9 cellular contexts compared by ENCODE assay signal in genomic region chr17:59435238-59435637, GRCh38.
A peak's percentile ranks its signal among the peaks of the same experiment; 100 is the strongest.
DNase-seq lines count a peak whose midpoint lies in the region; ATAC-seq and TF ChIP-seq lines count a peak whose summit lies in the region.
"Had no signal": no experiment of that assay in that cellular context is flagged by ENCODE, and none has a peak within 500 bp of the region (broad histone marks: within the 10 kb centered on the region; RNA-seq: fewer than 3 reads in every experiment).

No MANE protein-coding gene starts in this region.

- H3K4me3 ChIP-seq in gastroesophageal sphincter (no peak overlapping the region), thoracic aorta (no peak overlapping the region)
- no peak overlapping the region for H3K4me3 ChIP-seq in CD8-positive, alpha-beta T cell (ENCODE audit: low read depth, low read length)

- peaks cover 3% of the 10 kb centered on the region for H3K9me3 Mint-ChIP-seq in activated naive CD8-positive, alpha-beta T cell treated with anti-CD3 and anti-CD28 coated beads, Interleukin-2, amount 50 U/mL, for 24 hours
- peaks cover 6% of the 10 kb centered on the region for H3K9me3 Mint-ChIP-seq in activated naive CD8-positive, alpha-beta T cell treated with anti-CD3 and anti-CD28 coated beads for 36 hours
- no peaks in the 10 kb centered on the region for H3K9me3 Mint-ChIP-seq in activated CD8-positive, alpha-beta T cell treated with anti-CD3 and anti-CD28 coated beads, Interleukin-2, amount 10 ng/mL, durations not matched to agents 7 days and 5 days (ENCODE audit: insufficient read depth)
- peaks cover 8% of the 10 kb centered on the region for H3K9me3 Mint-ChIP-seq in CD8-positive, alpha-beta T cell

- peaks cover 60% of the 10 kb centered on the region for H3K4me1 Mint-ChIP-seq in activated naive CD8-positive, alpha-beta T cell treated with anti-CD3 and anti-CD28 coated beads, Interleukin-2, amount 50 U/mL, for 24 hours
- peaks cover 36% of the 10 kb centered on the region for H3K4me1 Mint-ChIP-seq in activated naive CD8-positive, alpha-beta T cell treated with anti-CD3 and anti-CD28 coated beads for 36 hours
- peaks cover 43% of the 10 kb centered on the region for H3K4me1 Mint-ChIP-seq in activated CD8-positive, alpha-beta T cell treated with anti-CD3 and anti-CD28 coated beads, Interleukin-2, amount 10 ng/mL, durations not matched to agents 7 days and 5 days (ENCODE audit: low read depth)
- H3K4me1 Mint-ChIP-seq in CD8-positive, alpha-beta T cell (ENCODE audit: low read depth): peaks cover 9% of the 10 kb centered on the region

- no peak overlapping the region for H3K27ac ChIP-seq in gastroesophageal sphincter
- H3K27ac ChIP-seq in thoracic aorta: peak overlapping the region; percentile 47 to 57
- no peak overlapping the region for H3K27ac ChIP-seq in CD8-positive, alpha-beta T cell (ENCODE audit: low read depth, low read length)

- CTCF ChIA-PET in activated CD8-positive, alpha-beta T cell treated with anti-CD3 and anti-CD28 coated beads, Interleukin-2, amount 10 ng/mL, durations not matched to agents 7 days and 5 days (lab: Charles Lee): interaction anchor here (1.0 to 16.2 kb wide), 3 partner anchors 12 to 117 kb away, joined by 3 to 318 read pairs (median 192); no protein-coding TSS in a partner anchor
- CTCF ChIA-PET in CD8-positive, alpha-beta T cell (lab: Charles Lee): interaction anchor here (1.1 to 1.4 kb wide), 3 partner anchors 7 to 107 kb away, joined by 3 to 7 read pairs (median 4); no protein-coding TSS in a partner anchor

- H3K36me3 ChIP-seq in gastroesophageal sphincter (no peaks in the 10 kb centered on the region), thoracic aorta (no peaks in the 10 kb centered on the region)
- H3K36me3 ChIP-seq in CD8-positive, alpha-beta T cell (ENCODE audit: insufficient read depth, low read length): no peaks in the 10 kb centered on the region

- H3K27me3 ChIP-seq in gastroesophageal sphincter (no peaks in the 10 kb centered on the region), thoracic aorta (replicated peaks; ENCODE audit: insufficient read depth) (no peaks in the 10 kb centered on the region)
- no peaks in the 10 kb centered on the region for H3K27me3 ChIP-seq in CD8-positive, alpha-beta T cell (ENCODE audit: insufficient read depth, low read length)

- H3K4me1 ChIP-seq in gastroesophageal sphincter: peaks cover 4 to 42% (median 7%) of the 10 kb centered on the region in 3 donors
- H3K4me1 ChIP-seq in thoracic aorta (ENCODE audit: control insufficient read depth in 1 of 2, low read depth in 2 of 2): peaks cover 17 to 46% of the 10 kb centered on the region in 2 donors
- peaks cover 9% of the 10 kb centered on the region for H3K4me1 ChIP-seq in CD8-positive, alpha-beta T cell (ENCODE audit: insufficient read depth, low read length)

- ATAC-seq in activated naive CD8-positive, alpha-beta T cell treated with anti-CD3 and anti-CD28 coated beads, Interleukin-2, amount 50 U/mL, for 24 hours: peak; percentile 88
- no peak for ATAC-seq in activated CD8-positive, alpha-beta T cell treated with anti-CD3 and anti-CD28 coated beads, Interleukin-2, amount 10 ng/mL, durations not matched to agents 7 days and 5 days
- ATAC-seq in gastroesophageal sphincter (peak; percentile 53), thoracic aorta (ENCODE audit: insufficient number of reproducible peaks, low FRiP score, low read depth) (peak; percentile 34), GM21447 (IDR thresholded peaks at IDR 0.05; ENCODE audit: unreplicated experiment) (no peak)
- no peak for ATAC-seq in CD8-positive, alpha-beta T cell

- no peak overlapping the region for H3K4me3 Mint-ChIP-seq in activated naive CD8-positive, alpha-beta T cell treated with anti-CD3 and anti-CD28 coated beads, Interleukin-2, amount 50 U/mL, for 24 hours
- H3K4me3 Mint-ChIP-seq in activated naive CD8-positive, alpha-beta T cell treated with anti-CD3 and anti-CD28 coated beads for 36 hours: no peak overlapping the region
- H3K4me3 Mint-ChIP-seq in activated CD8-positive, alpha-beta T cell treated with anti-CD3 and anti-CD28 coated beads, Interleukin-2, amount 10 ng/mL, durations not matched to agents 7 days and 5 days: no peak overlapping the region
- no peak overlapping the region for H3K4me3 Mint-ChIP-seq in CD8-positive, alpha-beta T cell

- TF ChIP-seq EP300 in gastroesophageal sphincter (IDR thresholded peaks at IDR 0.05): no peak

- no peak for DNase-seq in activated naive CD8-positive, alpha-beta T cell treated with anti-CD3 and anti-CD28 coated beads, Interleukin-2, amount 50 U/mL, for 24 hours
- no peak for DNase-seq in activated naive CD8-positive, alpha-beta T cell treated with anti-CD3 and anti-CD28 coated beads for 36 hours
- DNase-seq in activated CD8-positive, alpha-beta T cell treated with anti-CD3 and anti-CD28 coated beads, Interleukin-2, amount 10 ng/mL, durations not matched to agents 7 days and 5 days: no peak
- no peak for DNase-seq in thoracic aorta (ENCODE audit: low spot score)
- DNase-seq in CD8-positive, alpha-beta T cell: no peak
- no peak for DNase-seq in NCI-H774 (lab: John Stamatoyannopoulos, UW)

- intact Hi-C loops in CD8-positive, alpha-beta T cell (cut with DNase I, micrococcal nuclease): no loop called here

- peaks cover 1% of the 10 kb centered on the region for H3K36me3 Mint-ChIP-seq in activated naive CD8-positive, alpha-beta T cell treated with anti-CD3 and anti-CD28 coated beads, Interleukin-2, amount 50 U/mL, for 24 hours (ENCODE audit: low read depth)
- peaks cover 3% of the 10 kb centered on the region for H3K36me3 Mint-ChIP-seq in activated naive CD8-positive, alpha-beta T cell treated with anti-CD3 and anti-CD28 coated beads for 36 hours
- peaks cover 7% of the 10 kb centered on the region for H3K36me3 Mint-ChIP-seq in activated CD8-positive, alpha-beta T cell treated with anti-CD3 and anti-CD28 coated beads, Interleukin-2, amount 10 ng/mL, durations not matched to agents 7 days and 5 days (ENCODE audit: low read depth)
- H3K36me3 Mint-ChIP-seq in CD8-positive, alpha-beta T cell: no peaks in the 10 kb centered on the region

- H3K27ac Mint-ChIP-seq in activated naive CD8-positive, alpha-beta T cell treated with anti-CD3 and anti-CD28 coated beads, Interleukin-2, amount 50 U/mL, for 24 hours: peak overlapping the region; percentile 78
- H3K27ac Mint-ChIP-seq in activated naive CD8-positive, alpha-beta T cell treated with anti-CD3 and anti-CD28 coated beads for 36 hours: no peak overlapping the region
- peak overlapping the region; percentile 13 for H3K27ac Mint-ChIP-seq in activated CD8-positive, alpha-beta T cell treated with anti-CD3 and anti-CD28 coated beads, Interleukin-2, amount 10 ng/mL, durations not matched to agents 7 days and 5 days
- H3K27ac Mint-ChIP-seq in CD8-positive, alpha-beta T cell: no peak overlapping the region

- WGBS in gastroesophageal sphincter (ENCODE audit: low coverage in 1 of 2), 2 donors: 8 to 48% methylated on average over 2 of the region's 2 CpGs

- TF ChIP-seq CTCF in gastroesophageal sphincter (IDR thresholded peaks at IDR 0.05): no peak
- no peak for TF ChIP-seq CTCF in thoracic aorta (IDR thresholded peaks at IDR 0.05)
- no peak for TF ChIP-seq CTCF in CD8-positive, alpha-beta T cell (IDR thresholded peaks at IDR 0.05)

- POLR2A ChIA-PET in activated CD8-positive, alpha-beta T cell treated with anti-CD3 and anti-CD28 coated beads, Interleukin-2, amount 10 ng/mL, durations not matched to agents 7 days and 5 days (lab: Charles Lee): no interaction called here
- POLR2A ChIA-PET in CD8-positive, alpha-beta T cell (lab: Charles Lee): no interaction called here

- TF ChIP-seq POLR2A in gastroesophageal sphincter (IDR thresholded peaks at IDR 0.05): no peak

- H3K9me3 ChIP-seq in gastroesophageal sphincter (peaks cover 0 to 5% (median 0%) of the 10 kb centered on the region in 3 donors), thoracic aorta (no peaks in the 10 kb centered on the region)
- H3K9me3 ChIP-seq in CD8-positive, alpha-beta T cell (ENCODE audit: low read length): no peaks in the 10 kb centered on the region
- H3K9me3 ChIP-seq: Caco-2 had no signal

- H3K27me3 Mint-ChIP-seq in activated naive CD8-positive, alpha-beta T cell treated with anti-CD3 and anti-CD28 coated beads, Interleukin-2, amount 50 U/mL, for 24 hours: no peaks in the 10 kb centered on the region
- H3K27me3 Mint-ChIP-seq in activated naive CD8-positive, alpha-beta T cell treated with anti-CD3 and anti-CD28 coated beads for 36 hours: peaks cover 3% of the 10 kb centered on the region
- H3K27me3 Mint-ChIP-seq in activated CD8-positive, alpha-beta T cell treated with anti-CD3 and anti-CD28 coated beads, Interleukin-2, amount 10 ng/mL, durations not matched to agents 7 days and 5 days (ENCODE audit: low read depth): peaks cover 3% of the 10 kb centered on the region
- no peaks in the 10 kb centered on the region for H3K27me3 Mint-ChIP-seq in CD8-positive, alpha-beta T cell (ENCODE audit: low read depth)

Comparison
In these comparisons a context has a peak if more than half of its experiments do, and no peak if none do; other contexts are left out.
1. H3K27ac Mint-ChIP-seq: peak in activated naive CD8-positive, alpha-beta T cell treated with anti-CD3 and anti-CD28 coated beads, Interleukin-2, amount 50 U/mL, for 24 hours (single experiment) and activated CD8-positive, alpha-beta T cell treated with anti-CD3 and anti-CD28 coated beads, Interleukin-2, amount 10 ng/mL, durations not matched to agents 7 days and 5 days (single experiment); none in activated naive CD8-positive, alpha-beta T cell treated with anti-CD3 and anti-CD28 coated beads for 36 hours (single experiment) and CD8-positive, alpha-beta T cell (single experiment).
2. ATAC-seq: peak in activated naive CD8-positive, alpha-beta T cell treated with anti-CD3 and anti-CD28 coated beads, Interleukin-2, amount 50 U/mL, for 24 hours (single experiment), gastroesophageal sphincter (single experiment) and thoracic aorta (single experiment); none in activated CD8-positive, alpha-beta T cell treated with anti-CD3 and anti-CD28 coated beads, Interleukin-2, amount 10 ng/mL, durations not matched to agents 7 days and 5 days (single experiment), GM21447 (single experiment) and CD8-positive, alpha-beta T cell (single experiment).
3. H3K27ac ChIP-seq: peak in thoracic aorta (2 of 2); none in gastroesophageal sphincter (0 of 4) and CD8-positive, alpha-beta T cell (single experiment).